19 cellular contexts compared by ENCODE assay signal in genomic region chr17:8266648-8267479, GRCh38. TPM values are rescaled to one million over a fixed set of nuclear protein-coding genes. Genes with fewer than 3 reads are reported as not detected.
A peak's percentile ranks its signal among the peaks of the same experiment; 100 is the strongest.
DNase-seq lines count a peak whose midpoint lies in the region; ATAC-seq, FAIRE-seq and TF ChIP-seq lines count a peak whose summit lies in the region.
"Had no signal": no experiment of that assay in that cellular context is flagged by ENCODE, and none has a peak within 500 bp of the region (broad histone marks: within the 10 kb centered on the region; RNA-seq: fewer than 3 reads in every experiment).

No MANE protein-coding gene starts in this region.

- ATAC-seq in WTC11 (no peak), upper lobe of right lung (peak; percentile 11), GM19452 (IDR thresholded peaks at IDR 0.05; ENCODE audit: unreplicated experiment) (no peak)
- ATAC-seq: HCT116 had no signal

- H3K9me3 ChIP-seq in kidney (ENCODE audit: control insufficient read depth in 1 of 2, low read length in 2 of 2) (no peaks in the 10 kb centered on the region), upper lobe of right lung (no peaks in the 10 kb centered on the region)
- H3K9me3 ChIP-seq: A549, BE2C had no signal

- DNase-seq in HTR-8/SVneo (ENCODE audit: insufficient read length, low spot score) (no peak), WTC11 (ENCODE audit: low spot score) (no peak), kidney (peak; percentile 72), upper lobe of right lung (no peak), NCI-H1092 (lab: John Stamatoyannopoulos, UW) (no peak)
- DNase-seq in activated CD8-positive, alpha-beta memory T cell treated with anti-CD3 and anti-CD28 coated beads, Interleukin-2, amount 50 U/mL, for 4 hours, result no peak
- DNase-seq: BE2C; CD4-positive, alpha-beta memory T cell; DMS153; DMS79 treated with DMSO at 0.1 percent for 48 hours; EL had no signal

- H3K9me3 Mint-ChIP-seq in WTC11, result no peaks in the 10 kb centered on the region
- H3K9me3 Mint-ChIP-seq: CD4-positive, alpha-beta memory T cell had no signal

- H3K4me1 ChIP-seq in kidney (ENCODE audit: control insufficient read depth in 1 of 2, insufficient read depth in 1 of 2, low read depth in 1 of 2, low read length in 2 of 2) (no peaks in the 10 kb centered on the region), upper lobe of right lung (no peaks in the 10 kb centered on the region)
- H3K4me1 ChIP-seq: A549, BE2C had no signal

- peaks cover 82% of the 10 kb centered on the region for H3K36me3 Mint-ChIP-seq in WTC11

- H3K27me3 Mint-ChIP-seq in WTC11 (ENCODE audit: low read depth), result no peaks in the 10 kb centered on the region
- H3K27me3 Mint-ChIP-seq: CD4-positive, alpha-beta memory T cell had no signal

- H3K4me3 ChIP-seq in kidney (ENCODE audit: low read length in 2 of 2), result no peak overlapping the region
- H3K4me3 ChIP-seq in upper lobe of right lung, result no peak overlapping the region
- H3K4me3 ChIP-seq: A549 had no signal

- CTCF ChIA-PET in WTC11 (lab: Charles Lee), result interaction anchor here (0.6 to 0.9 kb wide), 2 partner anchors 11 to 161 kb away, joined by 3 to 4 read pairs; no protein-coding TSS in a partner anchor

- TF ChIP-seq CTCF in WTC11 (IDR thresholded peaks at IDR 0.05) (no peak), kidney (IDR thresholded peaks at IDR 0.05; ENCODE audit: borderline replicate concordance, extremely low read depth, insufficient read depth) (no peak), upper lobe of right lung (IDR thresholded peaks at IDR 0.05) (no peak)

- peaks cover 17 to 20% of the 10 kb centered on the region in 2 donors for H3K36me3 ChIP-seq in kidney (ENCODE audit: control insufficient read depth in 1 of 2, insufficient read depth in 2 of 2, low read length in 2 of 2)
- peaks cover 30% of the 10 kb centered on the region for H3K36me3 ChIP-seq in upper lobe of right lung

- H3K9ac ChIP-seq in kidney (ENCODE audit: low read length in 2 of 2), result no peak overlapping the region

- POLR2A ChIA-PET in WTC11 (lab: Charles Lee), result no interaction called here

- no peak overlapping the region for H3K27ac ChIP-seq in kidney (ENCODE audit: low read depth in 2 of 2, low read length in 2 of 2)
- no peak overlapping the region for H3K27ac ChIP-seq in upper lobe of right lung
- H3K27ac ChIP-seq: A549, C4-2B had no signal

- H3K27ac Mint-ChIP-seq in WTC11, result peak overlapping the region; percentile 60; the same call in 1 of the 2 replicates

- FAIRE-seq in HTR-8/SVneo (lab: Jason Lieb, UNC) (peak; percentile 4), kidney (lab: Jason Lieb, UNC) (no peak)
- FAIRE-seq: A549, D721Med, GM12891, H54 had no signal

- intact Hi-C loops in kidney (cut with DNase I), result no loop called here
- intact Hi-C loops in upper lobe of right lung (cut with DNase I), result no loop called here

- H3K4me3 Mint-ChIP-seq in WTC11, result no peak overlapping the region

- H3K27me3 ChIP-seq in upper lobe of right lung, result no peaks in the 10 kb centered on the region
- H3K27me3 ChIP-seq: BE2C had no signal

- no peaks in the 10 kb centered on the region for H3K4me1 Mint-ChIP-seq in WTC11
- H3K4me1 Mint-ChIP-seq: CD4-positive, alpha-beta memory T cell had no signal

TF ChIP-seq in WTC11, 78 proteins besides CTCF, POLR2A, EP300 and RAD21 (continues in another document):
- TF ChIP-seq ELF4 (CRISPR knock-in tag; IDR thresholded peaks at IDR 0.05; ENCODE audit: low read depth) (no peak), ZNF317 (CRISPR knock-in tag; IDR thresholded peaks at IDR 0.05; ENCODE audit: borderline replicate concordance, low read depth) (no peak), ZNF512 (CRISPR knock-in tag; IDR thresholded peaks at IDR 0.05; ENCODE audit: borderline replicate concordance) (no peak), TP53 (CRISPR knock-in tag; IDR thresholded peaks at IDR 0.05) (no peak), PREB (CRISPR knock-in tag; IDR thresholded peaks at IDR 0.05; ENCODE audit: borderline replicate concordance) (no peak), ZNF396 (CRISPR knock-in tag; IDR thresholded peaks at IDR 0.05; ENCODE audit: borderline replicate concordance) (no peak), RORB (CRISPR knock-in tag; IDR thresholded peaks at IDR 0.05) (no peak), TEAD4 (CRISPR knock-in tag; IDR thresholded peaks at IDR 0.05) (no peak), AR (CRISPR knock-in tag; IDR thresholded peaks at IDR 0.05) (no peak), NFATC4 (CRISPR knock-in tag; IDR thresholded peaks at IDR 0.05) (no peak), ZNF671 (CRISPR knock-in tag; IDR thresholded peaks at IDR 0.05) (no peak), ZBTB43 (CRISPR knock-in tag; IDR thresholded peaks at IDR 0.05) (no peak), USF2 (CRISPR knock-in tag; IDR thresholded peaks at IDR 0.05) (no peak), KAT7 (CRISPR knock-in tag; IDR thresholded peaks at IDR 0.05; ENCODE audit: borderline replicate concordance) (no peak)

RNA-seq across cellular contexts. Expression of gene PFAS, which starts 17.8 kb away (rescaled TPM):
- total RNA-seq in WTC11 (2021) (229 to 246 TPM (median 229 TPM) in 3 replicates), kidney (49.5 TPM), upper lobe of right lung (28.3 TPM)
- 7.6 TPM for polyA plus RNA-seq in kidney (ENCODE audit: insufficient read depth, low read depth, low replicate concordance)

RNA-seq across cellular contexts. Expression of gene CTC1, which starts 19.0 kb away (rescaled TPM):
- total RNA-seq in WTC11 (2021) (36.1 to 42.5 TPM (median 40.4 TPM) in 3 replicates), kidney (57.2 TPM), upper lobe of right lung (57.1 TPM)
- polyA plus RNA-seq in kidney (ENCODE audit: insufficient read depth, low read depth, low replicate concordance), result 12.2 TPM

RNA-seq across cellular contexts. Expression of gene RANGRF, which starts 21.6 kb away (rescaled TPM):
- total RNA-seq in WTC11 (2021) (32.7 to 36.8 TPM (median 34.6 TPM) in 3 replicates), kidney (20.1 TPM), upper lobe of right lung (31.0 TPM)
- 91.8 TPM for polyA plus RNA-seq in kidney (ENCODE audit: insufficient read depth, low read depth, low replicate concordance)

RNA-seq across cellular contexts. Expression of gene SLC25A35, which starts 28.3 kb away (rescaled TPM):
- total RNA-seq in WTC11 (2021) (4.5 to 7.6 TPM (median 5.4 TPM) in 3 replicates), kidney (11.1 TPM), upper lobe of right lung (7.4 TPM)
- polyA plus RNA-seq in kidney (ENCODE audit: insufficient read depth, low read depth, low replicate concordance), result 17.2 TPM

RNA-seq across cellular contexts. Expression of gene ARHGEF15, which starts 43.2 kb away (rescaled TPM):
- total RNA-seq in WTC11 (2021), result 1.5 to 2.8 TPM (median 1.8 TPM) in 3 replicates
- total RNA-seq in kidney, result 27.8 TPM
- 14.0 TPM for polyA plus RNA-seq in kidney (ENCODE audit: insufficient read depth, low read depth, low replicate concordance)
- 29.9 TPM for total RNA-seq in upper lobe of right lung
- total RNA-seq: CD4-positive, alpha-beta memory T cell had no signal
- polyA plus RNA-seq: A549; AG04450; CD4-positive, alpha-beta memory T cell had no signal
